17 cellular contexts compared by ENCODE assay signal in the genomic region with DNA sequence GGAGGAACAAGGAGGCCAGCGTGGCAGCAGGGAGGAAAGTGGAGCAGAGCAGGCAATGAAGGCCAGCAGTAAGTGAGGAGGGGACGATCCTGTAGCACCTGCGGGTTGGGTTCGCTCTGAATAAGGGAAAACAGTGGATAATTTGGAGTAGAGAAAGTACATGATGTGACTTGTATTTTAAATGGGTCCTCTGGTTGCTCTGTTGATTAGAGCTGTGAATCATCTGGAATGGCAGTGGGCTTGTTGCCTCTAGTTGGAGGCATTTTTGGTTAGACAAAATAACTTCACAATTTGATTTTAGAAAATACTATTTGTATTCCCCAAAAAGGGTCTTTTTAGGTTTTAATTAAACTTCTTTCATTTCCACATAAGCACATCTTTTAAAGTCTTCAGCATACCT.
"Had no signal": no experiment of that assay in that cellular context is flagged by ENCODE, and none has a peak within 500 bp of the region (broad histone marks: within the 10 kb centered on the region; RNA-seq: fewer than 3 reads in every experiment).

No MANE protein-coding gene starts in this region.

- H2AFZ ChIP-seq: hepatocyte had no signal

- H3K4me2 ChIP-seq: hepatocyte had no signal

- FAIRE-seq: endometrium had no signal

- H3K27ac ChIP-seq: hepatocyte, psoas muscle, spleen, thoracic aorta, transverse colon had no signal

- H3K79me2 ChIP-seq: hepatocyte had no signal

- ATAC-seq: left colon; natural killer cell treated with Interleukin-12 subunit alpha and Interleukin-12 subunit beta and Interleukin-15 and Interleukin-18, amount 100 ng/mL, for 72 hours; psoas muscle; sciatic nerve; stimulated activated memory B cell treated with anti-CD40 and anti-IgM and Interleukin-4, amounts not matched to agents 10 μg/mL and 1 μg/mL and 100 μg/mL, for 72 hours; stimulated activated naive CD8-positive, alpha-beta T cell treated with anti-CD3 and anti-CD28 coated beads, Interleukin-15, amount 100 ng/mL, for 72 hours had no signal

- H3K27me3 ChIP-seq: hepatocyte, spleen, transverse colon had no signal

- H3K4me1 ChIP-seq: psoas muscle, spleen, transverse colon had no signal

- H3K36me3 ChIP-seq: spleen, thoracic aorta, transverse colon had no signal

- H3K9me3 ChIP-seq: psoas muscle, spleen, thoracic aorta, transverse colon had no signal

- DNase-seq: effector memory CD4-positive, alpha-beta T cell; foreskin melanocyte; left colon; psoas muscle; retina; spleen; stimulated activated CD4-positive, alpha-beta T cell treated with anti-CD3 and anti-CD28 coated beads, Interleukin-15, amount 100 ng/mL, for 24 hours; stimulated activated CD4-positive, alpha-beta T cell treated with anti-CD3 and anti-CD28 coated beads, Interleukin-1b, Interleukin-23, amount 100 ng/mL, for 48 hours; stimulated activated CD4-positive, alpha-beta T cell treated with anti-CD3 and anti-CD28 coated beads, Interleukin-4, amount 100 ng/mL, for 24 hours; stimulated activated naive CD8-positive, alpha-beta T cell treated with anti-CD3 and anti-CD28 coated beads, Interleukin-15, amount 100 ng/mL, for 72 hours; transverse colon had no signal

- H3K4me3 ChIP-seq: hepatocyte, psoas muscle, spleen, thoracic aorta, transverse colon had no signal
